ENCODE assay signal across 26 cellular contexts in genomic region chr3:15955968-15956367, GRCh38.
A peak's percentile ranks its signal among the peaks of the same experiment; 100 is the strongest.
DNase-seq lines count a peak whose midpoint lies in the region; ATAC-seq and TF ChIP-seq lines count a peak whose summit lies in the region.
"Had no signal": no experiment of that assay in that cellular context is flagged by ENCODE, and none has a peak within 500 bp of the region (broad histone marks: within the 10 kb centered on the region; RNA-seq: fewer than 3 reads in every experiment).

No MANE protein-coding gene starts in this region.

- no peaks in the 10 kb centered on the region for H4K20me1 ChIP-seq in IMR-90 (ENCODE audit: insufficient read depth, low read length)

- H2BK12ac ChIP-seq in mesenchymal stem cell (ENCODE audit: low read length in 2 of 2), result no peak overlapping the region

- H3K4me3 ChIP-seq in IMR-90 (ENCODE audit: insufficient read depth, low read depth, low read length) (no peak overlapping the region), mesenchymal stem cell (ENCODE audit: insufficient read depth in 1 of 2, low read depth in 1 of 2, low read length in 2 of 2) (no peak overlapping the region)
- H3K4me3 ChIP-seq: adrenal gland, gastroesophageal sphincter, lower lobe of right lung, ovary, suprapubic skin, uterus had no signal

- CTCF ChIA-PET in IMR-90 (lab: Yijun Ruan, JAX), result interaction anchor here (0.7 to 1.2 kb wide), 2 partner anchors 21 to 1063 kb away, joined by 3 read pairs; no protein-coding TSS in a partner anchor

- no peaks in the 10 kb centered on the region for H3K27me3 ChIP-seq in IMR-90 (ENCODE audit: control insufficient read depth, insufficient read depth, low read length)
- no peaks in the 10 kb centered on the region for H3K27me3 ChIP-seq in mesenchymal stem cell (ENCODE audit: control insufficient read depth in 1 of 2, insufficient read depth in 1 of 2, low read length in 2 of 2)
- H3K27me3 ChIP-seq: adrenal gland, gastroesophageal sphincter, ovary, suprapubic skin, uterus had no signal

- H3K9me1 ChIP-seq in IMR-90 (ENCODE audit: insufficient read depth, low read length), result no peaks in the 10 kb centered on the region; the same call in 1 of the 2 replicates

- H3K23ac ChIP-seq in IMR-90 (ENCODE audit: low read depth, low read length), result peak overlapping the region; percentile 31; the same call in 1 of the 2 replicates
- H3K23ac ChIP-seq in mesenchymal stem cell (ENCODE audit: low read length in 2 of 2), result no peak overlapping the region

- H2BK5ac ChIP-seq in IMR-90 (ENCODE audit: low read depth, low read length, poor library complexity, severe bottlenecking) (no peak overlapping the region), mesenchymal stem cell (ENCODE audit: low read depth, low read length, poor library complexity, severe bottlenecking) (no peak overlapping the region)

- no peak overlapping the region for H2AK9ac ChIP-seq in IMR-90 (replicated peaks; ENCODE audit: low read depth, low read length, poor library complexity)

- H3K27ac ChIP-seq in IMR-90 (ENCODE audit: insufficient read depth, low read length), result no peak overlapping the region
- H3K27ac ChIP-seq in cingulate gyrus (ENCODE audit: low read depth, low read length), result peak overlapping the region; percentile 82
- H3K27ac ChIP-seq in mesenchymal stem cell (ENCODE audit: low read length, poor library complexity, severe bottlenecking), result no peak overlapping the region
- H3K27ac ChIP-seq: adrenal gland, epithelial cell of prostate, gastroesophageal sphincter, lower lobe of right lung, ovary, suprapubic skin, uterus had no signal

- POLR2A ChIA-PET in IMR-90 (lab: Charles Lee; ENCODE audit: unreplicated experiment), result no interaction called here

- no peak overlapping the region for H3K56ac ChIP-seq in IMR-90 (ENCODE audit: extremely low read depth, insufficient read depth, low read length)

- peak overlapping the region; percentile 18 for H4K5ac ChIP-seq in IMR-90 (ENCODE audit: low read depth, low read length)

- dilution Hi-C loops in IMR-90 (cut with HindIII; ENCODE audit: low sequenced_read_pairs, unreplicated experiment), result no loop called here

- H3K4me1 ChIP-seq in IMR-90 (ENCODE audit: control insufficient read depth, insufficient read depth, low read length), result peaks cover 8% of the 10 kb centered on the region
- no peaks in the 10 kb centered on the region for H3K4me1 ChIP-seq in mesenchymal stem cell (ENCODE audit: control insufficient read depth, insufficient read depth, low read depth, low read length)
- H3K4me1 ChIP-seq: adrenal gland, gastroesophageal sphincter, lower lobe of right lung, suprapubic skin, uterus had no signal

- ATAC-seq in IMR-90 (ENCODE audit: low read depth) (no peak), GM18868 (IDR thresholded peaks at IDR 0.05; ENCODE audit: unreplicated experiment) (no peak), HG03520 (IDR thresholded peaks at IDR 0.05; ENCODE audit: unreplicated experiment) (no peak)
- ATAC-seq: activated CD4-positive, CD25-positive, alpha-beta regulatory T cell treated with anti-CD3 and anti-CD28 coated beads, Interleukin-2, amount 50 U/mL, for 24 hours; CD8-positive, alpha-beta T cell; gastroesophageal sphincter; lower lobe of right lung; sciatic nerve; T-cell had no signal

- no peak overlapping the region for H3K4ac ChIP-seq in IMR-90 (ENCODE audit: low read depth, low read length)
- no peak overlapping the region for H3K4ac ChIP-seq in mesenchymal stem cell (ENCODE audit: low read depth in 1 of 2, low read length in 2 of 2)

- H3K36me3 ChIP-seq in IMR-90 (ENCODE audit: control insufficient read depth, insufficient read depth, low read length) (no peaks in the 10 kb centered on the region), mesenchymal stem cell (ENCODE audit: control insufficient read depth in 1 of 2, insufficient read depth in 2 of 2, low read depth in 1 of 2, low read length in 2 of 2) (no peaks in the 10 kb centered on the region)
- H3K36me3 ChIP-seq: adrenal gland, gastroesophageal sphincter, lower lobe of right lung, ovary, suprapubic skin, uterus had no signal

- H2BK15ac ChIP-seq in IMR-90 (ENCODE audit: low read depth, low read length) (no peak overlapping the region), mesenchymal stem cell (ENCODE audit: low read depth, poor library complexity, severe bottlenecking) (no peak overlapping the region)

- TF ChIP-seq CTCF in IMR-90 (conservative IDR thresholded peaks at IDR 0.05; ENCODE audit: low read depth, low read length), result no peak

- H2AFZ ChIP-seq in IMR-90 (replicated peaks; ENCODE audit: low read length, poor library complexity) (peak overlapping the region; percentile 64), mesenchymal stem cell (ENCODE audit: low read depth, low read length) (no peak overlapping the region)

- no peak overlapping the region for H3K4me2 ChIP-seq in IMR-90 (ENCODE audit: low read depth, low read length)
- H3K4me2 ChIP-seq in mesenchymal stem cell (ENCODE audit: low read length, poor library complexity, severe bottlenecking), result no peak overlapping the region

- in situ Hi-C loops in IMR-90 (cut with MboI; ENCODE audit: low sequenced_read_pairs), result no loop called here

- no peak for TF ChIP-seq RAD21 in IMR-90 (IDR thresholded peaks at IDR 0.05; ENCODE audit: low read length)

- H2AK5ac ChIP-seq in IMR-90 (ENCODE audit: low read depth, low read length) (no peak overlapping the region), mesenchymal stem cell (ENCODE audit: low read length, severe bottlenecking) (no peak overlapping the region)

- H3K9ac ChIP-seq in IMR-90 (ENCODE audit: low read depth, low read length) (no peak overlapping the region), mesenchymal stem cell (ENCODE audit: low read length) (no peak overlapping the region)

- intact Hi-C loops in IMR-90 (cut with micrococcal nuclease), result no loop called here

- H3K18ac ChIP-seq in IMR-90 (ENCODE audit: low read depth, low read length) (peak overlapping the region; percentile 18), mesenchymal stem cell (ENCODE audit: low read depth in 1 of 2, low read length in 2 of 2) (peak overlapping the region in 1 of 2 experiments; percentile 37)

- peak overlapping the region; percentile 47; the same call in 1 of the 2 replicates for H2BK20ac ChIP-seq in IMR-90 (ENCODE audit: low read depth, low read length)

- H2BK120ac ChIP-seq in IMR-90 (ENCODE audit: low read depth, low read length) (no peak overlapping the region; the same call in 1 of the 2 replicates), mesenchymal stem cell (ENCODE audit: low read depth, low read length) (no peak overlapping the region)

- H3K14ac ChIP-seq in IMR-90 (replicated peaks; ENCODE audit: low read depth, low read length), result no peak overlapping the region; the same call in 1 of the 2 replicates
- no peak overlapping the region for H3K14ac ChIP-seq in mesenchymal stem cell (ENCODE audit: low read length in 2 of 2)

- H3K9me3 ChIP-seq in IMR-90 (ENCODE audit: control insufficient read depth, insufficient read depth, low read length) (no peaks in the 10 kb centered on the region), mesenchymal stem cell (ENCODE audit: control insufficient read depth, low read length) (no peaks in the 10 kb centered on the region)
- H3K9me3 ChIP-seq: adrenal gland, gastroesophageal sphincter, lower lobe of right lung, ovary, suprapubic skin, uterus had no signal

- H4K91ac ChIP-seq in IMR-90 (ENCODE audit: insufficient read depth, low read depth, low read length), result no peak overlapping the region
- no peak overlapping the region for H4K91ac ChIP-seq in mesenchymal stem cell (ENCODE audit: low read length)

- H4K8ac ChIP-seq in IMR-90 (ENCODE audit: low read depth in 2 of 2, low read length in 2 of 2), result peak overlapping the region in 1 of 2 experiments; percentile 8; a peak in 1 of 4 replicates
- peak overlapping the region; percentile 60 for H4K8ac ChIP-seq in mesenchymal stem cell (ENCODE audit: low read length)

- H3K79me1 ChIP-seq in IMR-90 (ENCODE audit: low read depth in 1 of 2, low read length in 2 of 2) (no peaks in the 10 kb centered on the region), mesenchymal stem cell (replicated peaks; ENCODE audit: low read length, poor library complexity, severe bottlenecking) (no peaks in the 10 kb centered on the region)

- BruUV-seq in IMR-90 (replicated peaks; lab: Mats Ljungman, UMichigan), result no TSS peak

- DNase-seq in IMR-90, result peak; percentile 38
- no peak for DNase-seq in mesenchymal stem cell
- peak; percentile 77 for DNase-seq in superior temporal gyrus (ENCODE audit: extremely low spot score)
- no peak for DNase-seq in GF-D8 (lab: John Stamatoyannopoulos, UW)
- DNase-seq: activated CD4-positive, alpha-beta memory T cell treated with anti-CD3 and anti-CD28 coated beads, Interleukin-2, amount 10 ng/mL, durations not matched to agents 7 days and 5 days; activated gamma-delta T cell; activated T-cell treated with anti-CD3 and anti-CD28 coated beads for 4 hours; adrenal gland; CD8-positive, alpha-beta T cell; DMS153; kidney; lower lobe of right lung; NCI-H1092; NCI-H2029 treated with DMSO at 0.1 percent for 48 hours; NCI-H446 treated with DMSO at 0.1 percent for 48 hours; ovary; T-cell; uterus had no signal

- TF ChIP-seq POLR2A in IMR-90 (IDR thresholded peaks at IDR 0.05; ENCODE audit: low read depth, low read length), result no peak

- WGBS in IMR-90 (ENCODE audit: extremely low coverage in 2 of 2, insufficient read length in 1 of 2), 2 experiments, result 43% methylated on average over 1 of the region's 1 CpG; no CpG with 5 or more reads in 1 of the 2 experiments
- WGBS in mesenchymal stem cell, result 81% methylated on average over 1 of the region's 1 CpG

TF ChIP-seq in IMR-90, 13 proteins besides CTCF, POLR2A, EP300 and RAD21:
- TF ChIP-seq MXI1 (IDR thresholded peaks at IDR 0.05; ENCODE audit: borderline replicate concordance, low read depth, low read length) (no peak), NFE2L2 (IDR thresholded peaks at IDR 0.05; ENCODE audit: low read depth, low read length) (peak; percentile 72)
TF ChIP-seq in IMR-90: peak in this region for 1.

Comparison
In these comparisons a context has a peak if more than half of its experiments do, and no peak if none do; other contexts are left out.
1. DNase-seq: peak in IMR-90 (single experiment) and superior temporal gyrus (single experiment); none in mesenchymal stem cell (single experiment) and GF-D8 (single experiment).